In genomic region chr1:159938221-159938852, GRCh38 we compare ENCODE assay signal across 16 cellular contexts. TPM values are rescaled to one million over a fixed set of nuclear protein-coding genes. Genes with fewer than 3 reads are reported as not detected.
DNase-seq lines count a peak whose midpoint lies in the region; ATAC-seq and TF ChIP-seq lines count a peak whose summit lies in the region.
"Had no signal": no experiment of that assay in that cellular context is flagged by ENCODE, and none has a peak within 500 bp of the region (broad histone marks: within the 10 kb centered on the region; RNA-seq: fewer than 3 reads in every experiment).

No MANE protein-coding gene starts in this region.

- 84 to 100% methylated on average over 2 to 7 of the region's 7 CpGs for WGBS in endodermal cell (ENCODE audit: insufficient coverage in 1 of 2, insufficient read length in 1 of 2), 2 experiments

- no peaks in the 10 kb centered on the region for H3K27me3 Mint-ChIP-seq in endodermal cell (ENCODE audit: insufficient read depth)
- H3K27me3 Mint-ChIP-seq in stimulated activated memory B cell treated with anti-CD40 and anti-IgM and Interleukin-4, amounts not matched to agents 10 μg/mL and 1 μg/mL and 100 μg/mL, for 72 hours, result peaks cover 1% of the 10 kb centered on the region

- DNase-seq in SIG-M5 treated with dmso at 0.1 percent for 504 hours (lab: John Stamatoyannopoulos, UW; ENCODE audit: unreplicated experiment) (peak; percentile 58), SIG-M5 (lab: John Stamatoyannopoulos, UW) (no peak), NCI-H82 (lab: John Stamatoyannopoulos, UW) (peak; percentile 94), endodermal cell (no peak), hypothalamus (lab: John Stamatoyannopoulos, UW) (no peak), nucleus accumbens (lab: John Stamatoyannopoulos, UW) (no peak), COLO829 (ENCODE audit: low spot score) (no peak)
- DNase-seq: DMS79; naive thymus-derived CD4-positive, alpha-beta T cell; NCI-H1417; NCI-H526 treated with DMSO at 0.1 percent for 48 hours; trophoblast cell had no signal

- H3K4me3 Mint-ChIP-seq in endodermal cell, result peak overlapping the region; percentile 33
- no peak overlapping the region for H3K4me3 Mint-ChIP-seq in stimulated activated memory B cell treated with anti-CD40 and anti-IgM and Interleukin-4, amounts not matched to agents 10 μg/mL and 1 μg/mL and 100 μg/mL, for 72 hours
- H3K4me3 Mint-ChIP-seq: naive thymus-derived CD4-positive, alpha-beta T cell had no signal

- H3K9me3 ChIP-seq in endodermal cell (ENCODE audit: control insufficient read depth, low read length), result no peaks in the 10 kb centered on the region
- H3K9me3 ChIP-seq: A549 had no signal

- H3K4me1 ChIP-seq in endodermal cell (ENCODE audit: control insufficient read depth, insufficient read depth, low read length), result peaks cover 31% of the 10 kb centered on the region

- H3K36me3 ChIP-seq in endodermal cell (ENCODE audit: control insufficient read depth, insufficient read depth, low read length), result no peaks in the 10 kb centered on the region

- H3K27me3 ChIP-seq in endodermal cell (ENCODE audit: control insufficient read depth, insufficient read depth, low read length, poor library complexity, severe bottlenecking), result no peaks in the 10 kb centered on the region

- H3K9ac ChIP-seq in endodermal cell (ENCODE audit: extremely low read depth, low read length, poor library complexity, severe bottlenecking), result no peak overlapping the region

- H3K27ac Mint-ChIP-seq in endodermal cell, result peak overlapping the region; percentile 30
- H3K27ac Mint-ChIP-seq in stimulated activated memory B cell treated with anti-CD40 and anti-IgM and Interleukin-4, amounts not matched to agents 10 μg/mL and 1 μg/mL and 100 μg/mL, for 72 hours, result peak overlapping the region; percentile 22
- H3K27ac Mint-ChIP-seq: activated naive CD4-positive, alpha-beta T cell treated with anti-CD3 and anti-CD28 coated beads, Interleukin-2, amount 50 U/mL, for 72 hours; naive thymus-derived CD4-positive, alpha-beta T cell had no signal

- H3K9me3 Mint-ChIP-seq in endodermal cell, result no peaks in the 10 kb centered on the region
- no peaks in the 10 kb centered on the region for H3K9me3 Mint-ChIP-seq in stimulated activated memory B cell treated with anti-CD40 and anti-IgM and Interleukin-4, amounts not matched to agents 10 μg/mL and 1 μg/mL and 100 μg/mL, for 72 hours
- H3K9me3 Mint-ChIP-seq: activated naive CD4-positive, alpha-beta T cell treated with anti-CD3 and anti-CD28 coated beads, Interleukin-2, amount 50 U/mL, for 72 hours; naive thymus-derived CD4-positive, alpha-beta T cell had no signal

- no peaks in the 10 kb centered on the region for H3K36me3 Mint-ChIP-seq in endodermal cell (ENCODE audit: low read depth)
- no peaks in the 10 kb centered on the region for H3K36me3 Mint-ChIP-seq in stimulated activated memory B cell treated with anti-CD40 and anti-IgM and Interleukin-4, amounts not matched to agents 10 μg/mL and 1 μg/mL and 100 μg/mL, for 72 hours
- H3K36me3 Mint-ChIP-seq: activated naive CD4-positive, alpha-beta T cell treated with anti-CD3 and anti-CD28 coated beads, Interleukin-2, amount 50 U/mL, for 72 hours; naive thymus-derived CD4-positive, alpha-beta T cell had no signal

- H3K27ac ChIP-seq in endodermal cell (ENCODE audit: low read depth, low read length), result peak overlapping the region; percentile 26

- H3K4me1 Mint-ChIP-seq in endodermal cell, result peaks cover 50% of the 10 kb centered on the region
- H3K4me1 Mint-ChIP-seq in stimulated activated memory B cell treated with anti-CD40 and anti-IgM and Interleukin-4, amounts not matched to agents 10 μg/mL and 1 μg/mL and 100 μg/mL, for 72 hours, result peaks cover 56% of the 10 kb centered on the region

- no peak overlapping the region for H3K4me3 ChIP-seq in endodermal cell (ENCODE audit: low read length)
- H3K4me3 ChIP-seq: A549 had no signal

- ATAC-seq in stimulated activated memory B cell treated with anti-CD40 and anti-IgM and Interleukin-4, amounts not matched to agents 10 μg/mL and 1 μg/mL and 100 μg/mL, for 72 hours, result peak; percentile 69
- ATAC-seq: A549; naive thymus-derived CD4-positive, alpha-beta T cell had no signal

- TF ChIP-seq CTCF in endodermal cell (conservative IDR thresholded peaks at IDR 0.05), result no peak

RNA-seq across cellular contexts. Expression of gene IGSF9, which starts 7.1 kb away (rescaled TPM):
- 1 to 10 TPM; 7.5 to 9.2 TPM for total RNA-seq in endodermal cell
- polyA plus RNA-seq in endodermal cell (2013, experiment 1 of 2), result 34.7 TPM
- polyA plus RNA-seq in endodermal cell (2013, experiment 2 of 2), result 30.4 TPM
- total RNA-seq: activated naive CD4-positive, alpha-beta T cell treated with anti-CD3 and anti-CD28 coated beads, Interleukin-2, amount 50 U/mL, for 72 hours had no signal

RNA-seq across cellular contexts. Expression of gene TAGLN2, which starts 13.0 kb away (rescaled TPM):
- total RNA-seq in endodermal cell, result 100 to 1,000 TPM; 136 to 221 TPM
- 141 TPM for polyA plus RNA-seq in endodermal cell (2013, experiment 1 of 2)
- polyA plus RNA-seq in endodermal cell (2013, experiment 2 of 2), result 179 TPM

RNA-seq across cellular contexts. Expression of gene SLAMF9, which starts 15.7 kb away (rescaled TPM):
- total RNA-seq in endodermal cell, result not detected
- not detected for polyA plus RNA-seq in endodermal cell (2013, experiment 1 of 2)
- not detected for polyA plus RNA-seq in endodermal cell (2013, experiment 2 of 2)
- total RNA-seq: activated naive CD4-positive, alpha-beta T cell treated with anti-CD3 and anti-CD28 coated beads, Interleukin-2, amount 50 U/mL, for 72 hours; naive thymus-derived CD4-positive, alpha-beta T cell; skeletal muscle tissue had no signal
- polyA plus RNA-seq: naive thymus-derived CD4-positive, alpha-beta T cell had no signal

RNA-seq across cellular contexts. Expression of gene CFAP45, which starts 38.4 kb away (rescaled TPM):
- total RNA-seq in endodermal cell, result under 1 TPM; 0.49 to 0.55 TPM
- 0.96 TPM for polyA plus RNA-seq in endodermal cell (2013, experiment 1 of 2)
- polyA plus RNA-seq in endodermal cell (2013, experiment 2 of 2), result 0.54 TPM
- total RNA-seq: skeletal muscle tissue had no signal

Comparison
In these comparisons a context has a peak if more than half of its experiments do, and no peak if none do; other contexts are left out.
1. DNase-seq: peak in SIG-M5 treated with dmso at 0.1 percent for 504 hours (single experiment) and NCI-H82 (single experiment); none in SIG-M5 (single experiment), endodermal cell (single experiment), hypothalamus (0 of 51), nucleus accumbens (0 of 56) and COLO829 (single experiment).